ENCODE assay signal across 24 cellular contexts in the genomic region with DNA sequence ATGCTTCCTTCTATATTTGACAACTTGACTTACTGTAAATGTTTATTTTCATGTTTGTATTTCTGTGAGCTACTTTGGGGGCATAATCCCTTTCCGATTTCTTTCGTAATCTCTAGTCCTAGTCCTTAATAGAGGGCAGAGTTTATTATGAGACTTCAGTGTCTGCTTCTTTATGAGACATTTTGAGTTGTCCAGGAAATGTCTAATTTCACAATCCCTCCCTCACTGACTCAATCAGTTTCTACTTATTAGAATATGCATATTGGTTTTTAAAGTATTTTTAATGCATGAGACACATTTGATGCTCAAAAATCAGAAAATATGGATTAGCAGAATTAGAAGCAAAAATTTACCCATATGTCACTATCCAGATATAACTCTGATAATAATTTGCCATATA.
"Had no signal": no experiment of that assay in that cellular context is flagged by ENCODE, and none has a peak within 500 bp of the region (broad histone marks: within the 10 kb centered on the region; RNA-seq: fewer than 3 reads in every experiment).

No MANE protein-coding gene starts in this region.

- H3K36me3 ChIP-seq: cardiac muscle cell, gastroesophageal sphincter, right lobe of liver, tibial artery had no signal

- H3K36me3 Mint-ChIP-seq: stimulated activated effector memory CD8-positive, alpha-beta T cell treated with anti-CD3 and anti-CD28 coated beads, Interleukin-12 subunit alpha, Interleukin-12 subunit beta, amount 100 ng/mL, for 72 hours had no signal

- H3K9ac ChIP-seq: parathyroid adenoma had no signal

- H3K9me3 ChIP-seq: gastroesophageal sphincter, right lobe of liver had no signal

- DNase-seq: activated CD4-positive, alpha-beta T cell treated with anti-CD3 and anti-CD28 coated beads for 1 hour; activated CD8-positive, alpha-beta memory T cell treated with anti-CD3 and anti-CD28 coated beads for 24 hours; activated CD8-positive, alpha-beta memory T cell treated with anti-CD3 and anti-CD28 coated beads, Interleukin-2, amount 50 U/mL, for 4 hours; activated naive CD4-positive, alpha-beta T cell treated with Interleukin-2 at 50 U/mL for 16 hours; activated naive CD8-positive, alpha-beta T cell treated with anti-CD3 and anti-CD28 coated beads, Interleukin-2, amount 10 ng/mL, durations not matched to agents 7 days and 5 days; activated T-cell treated with anti-CD3 and anti-CD28 coated beads, Interleukin-2, amount 50 U/mL, for 24 hours; amygdala; erythroblast; head of caudate nucleus; hypothalamus; left colon; mesenchymal stem cell; nephron progenitor cell; right lobe of liver; small intestine; stimulated activated CD4-positive, alpha-beta T cell treated with anti-CD3 and anti-CD28 coated beads, Interleukin-2, amount 100 ng/mL, for 24 hours; stimulated activated naive CD8-positive, alpha-beta T cell treated with anti-CD3 and anti-CD28 coated beads, Interleukin-15, amount 100 ng/mL, for 72 hours; T-cell; tibial artery had no signal

- H3K27me3 ChIP-seq: cardiac muscle cell, gastroesophageal sphincter, right lobe of liver, tibial artery had no signal

- ATAC-seq: gastroesophageal sphincter; left colon; right lobe of liver; stimulated activated effector memory CD8-positive, alpha-beta T cell treated with anti-CD3 and anti-CD28 coated beads, Interleukin-12 subunit alpha, Interleukin-12 subunit beta, amount 100 ng/mL, for 72 hours; stimulated activated naive CD8-positive, alpha-beta T cell treated with anti-CD3 and anti-CD28 coated beads, Interleukin-15, amount 100 ng/mL, for 72 hours; T-cell had no signal

- H3K27me3 Mint-ChIP-seq: activated naive CD8-positive, alpha-beta T cell treated with anti-CD3 and anti-CD28 coated beads, Interleukin-2, amount 10 ng/mL, durations not matched to agents 7 days and 5 days; activated T-cell treated with anti-CD3 and anti-CD28 coated beads, Interleukin-2, amount 50 U/mL, for 24 hours; stimulated activated naive CD8-positive, alpha-beta T cell treated with anti-CD3 and anti-CD28 coated beads, Interleukin-15, amount 100 ng/mL, for 72 hours; T-cell had no signal

- H3K27ac Mint-ChIP-seq: activated naive CD8-positive, alpha-beta T cell treated with anti-CD3 and anti-CD28 coated beads, Interleukin-2, amount 10 ng/mL, durations not matched to agents 7 days and 5 days; activated T-cell treated with anti-CD3 and anti-CD28 coated beads, Interleukin-2, amount 50 U/mL, for 24 hours; nephron progenitor cell; stimulated activated effector memory CD8-positive, alpha-beta T cell treated with anti-CD3 and anti-CD28 coated beads, Interleukin-12 subunit alpha, Interleukin-12 subunit beta, amount 100 ng/mL, for 72 hours; stimulated activated naive CD8-positive, alpha-beta T cell treated with anti-CD3 and anti-CD28 coated beads, Interleukin-15, amount 100 ng/mL, for 72 hours; T-cell; T-helper 2 cell treated with Interferon-gamma antibody and Interleukin-4, amounts not matched to agents 5 μg/mL and 100 μg/mL, for 36 hours had no signal

- H3K4me1 ChIP-seq: parathyroid adenoma, right lobe of liver, tibial artery had no signal

- H3K27ac ChIP-seq: cardiac muscle cell, gastroesophageal sphincter, parathyroid adenoma, right lobe of liver, tibial artery had no signal

- H3K4me3 ChIP-seq: cardiac muscle cell, gastroesophageal sphincter, right lobe of liver, tibial artery had no signal

- H3K4me3 Mint-ChIP-seq: activated naive CD8-positive, alpha-beta T cell treated with anti-CD3 and anti-CD28 coated beads, Interleukin-2, amount 10 ng/mL, durations not matched to agents 7 days and 5 days; activated T-cell treated with anti-CD3 and anti-CD28 coated beads, Interleukin-2, amount 50 U/mL, for 24 hours; nephron progenitor cell; stimulated activated effector memory CD8-positive, alpha-beta T cell treated with anti-CD3 and anti-CD28 coated beads, Interleukin-12 subunit alpha, Interleukin-12 subunit beta, amount 100 ng/mL, for 72 hours; stimulated activated naive CD8-positive, alpha-beta T cell treated with anti-CD3 and anti-CD28 coated beads, Interleukin-15, amount 100 ng/mL, for 72 hours; T-cell; T-helper 2 cell treated with Interferon-gamma antibody and Interleukin-4, amounts not matched to agents 5 μg/mL and 100 μg/mL, for 36 hours had no signal
